In the genomic region with DNA sequence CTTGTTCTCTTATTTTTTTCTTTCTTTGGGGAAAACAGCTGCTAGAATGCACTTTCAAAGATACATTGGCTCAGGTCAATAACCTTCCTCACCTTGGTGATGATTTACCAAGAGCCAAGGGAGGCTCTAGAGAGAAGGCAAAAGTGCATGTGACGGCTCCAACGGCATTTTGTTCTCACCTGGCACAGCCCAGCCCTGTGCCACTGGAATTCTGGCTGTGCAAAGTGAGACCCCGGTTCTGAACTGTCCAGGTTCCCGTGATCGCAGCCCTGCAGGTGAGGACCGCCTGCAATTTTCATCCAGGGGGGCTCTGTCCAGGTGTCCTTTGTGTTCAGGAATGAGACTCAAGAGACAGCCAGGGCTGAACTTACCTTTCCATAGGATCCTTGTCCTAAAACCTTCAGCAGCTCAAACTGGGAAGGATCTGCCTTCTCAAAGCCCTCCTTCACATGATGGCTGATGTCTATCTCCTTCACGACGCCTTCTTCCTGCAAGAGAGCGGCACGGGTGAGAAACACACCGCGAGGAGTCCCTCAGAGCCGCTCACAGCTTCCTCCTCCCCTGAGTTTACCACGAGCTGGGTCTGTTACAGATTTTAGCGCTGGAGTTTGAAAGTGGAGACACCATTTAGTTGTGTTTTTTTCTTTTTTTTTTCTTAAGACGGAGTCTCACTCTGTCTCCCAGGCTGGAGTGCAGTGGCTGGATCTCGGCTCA, we compare ENCODE assay signal across 1 cellular context.
TF ChIP-seq lines count a peak whose summit lies in the region.

No MANE protein-coding gene starts in this region.

TF ChIP-seq in HepG2, 621 proteins besides CTCF, POLR2A, EP300 and RAD21 (continued from another document):
- TF ChIP-seq, protein P1, sequence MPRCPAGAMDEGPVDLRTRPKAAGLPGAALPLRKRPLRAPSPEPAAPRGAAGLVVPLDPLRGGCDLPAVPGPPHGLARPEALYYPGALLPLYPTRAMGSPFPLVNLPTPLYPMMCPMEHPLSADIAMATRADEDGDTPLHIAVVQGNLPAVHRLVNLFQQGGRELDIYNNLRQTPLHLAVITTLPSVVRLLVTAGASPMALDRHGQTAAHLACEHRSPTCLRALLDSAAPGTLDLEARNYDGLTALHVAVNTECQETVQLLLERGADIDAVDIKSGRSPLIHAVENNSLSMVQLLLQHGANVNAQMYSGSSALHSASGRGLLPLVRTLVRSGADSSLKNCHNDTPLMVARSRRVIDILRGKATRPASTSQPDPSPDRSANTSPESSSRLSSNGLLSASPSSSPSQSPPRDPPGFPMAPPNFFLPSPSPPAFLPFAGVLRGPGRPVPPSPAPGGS (CRISPR knock-in tag; IDR thresholded peaks at IDR 0.05) = no peak
- no peak for TF ChIP-seq TCF7 (IDR thresholded peaks at IDR 0.05; ENCODE audit: low read depth)
- TF ChIP-seq, protein P2, sequence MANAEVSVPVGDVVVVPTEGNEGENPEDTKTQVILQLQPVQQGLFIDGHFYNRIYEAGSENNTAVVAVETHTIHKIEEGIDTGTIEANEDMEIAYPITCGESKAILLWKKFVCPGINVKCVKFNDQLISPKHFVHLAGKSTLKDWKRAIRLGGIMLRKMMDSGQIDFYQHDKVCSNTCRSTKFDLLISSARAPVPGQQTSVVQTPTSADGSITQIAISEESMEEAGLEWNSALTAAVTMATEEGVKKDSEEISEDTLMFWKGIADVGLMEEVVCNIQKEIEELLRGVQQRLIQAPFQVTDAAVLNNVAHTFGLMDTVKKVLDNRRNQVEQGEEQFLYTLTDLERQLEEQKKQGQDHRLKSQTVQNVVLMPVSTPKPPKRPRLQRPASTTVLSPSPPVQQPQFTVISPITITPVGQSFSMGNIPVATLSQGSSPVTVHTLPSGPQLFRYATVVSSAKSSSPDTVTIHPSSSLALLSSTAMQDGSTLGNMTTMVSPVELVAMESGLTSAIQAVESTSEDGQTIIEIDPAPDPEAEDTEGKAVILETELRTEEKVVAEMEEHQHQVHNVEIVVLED (CRISPR knock-in tag; IDR thresholded peaks at IDR 0.05; ENCODE audit: borderline replicate concordance) = no peak
- no peak for TF ChIP-seq SNRNP70 (IDR thresholded peaks at IDR 0.05; ENCODE audit: low read depth, low read length)
- no peak for TF ChIP-seq ZNF747 (CRISPR knock-in tag; IDR thresholded peaks at IDR 0.05; ENCODE audit: borderline replicate concordance)
- TF ChIP-seq GTF3A (CRISPR knock-in tag; conservative IDR thresholded peaks at IDR 0.05) = no peak
TF ChIP-seq in HepG2: peak in this region for 0.
